ENCODE assay signal across 22 cellular contexts in the genomic region with DNA sequence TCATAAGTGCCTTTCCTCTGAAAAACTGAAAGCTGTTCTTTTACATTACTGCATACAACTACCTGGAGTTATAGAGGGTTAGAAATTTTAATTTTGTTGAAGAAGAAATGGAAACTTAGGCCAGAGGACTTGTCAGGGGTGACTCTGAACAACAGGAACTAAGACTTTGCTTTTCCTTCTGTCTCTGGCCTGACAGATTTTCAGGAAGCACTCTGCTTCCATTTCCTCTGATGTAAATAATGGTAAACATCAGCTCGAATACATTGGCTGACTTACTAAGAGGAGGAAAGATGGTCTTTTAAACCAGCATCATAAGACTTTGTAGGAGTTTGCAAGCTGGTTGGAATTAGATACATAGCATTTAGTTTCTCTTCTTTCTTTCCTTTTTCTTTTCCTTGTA.
"Had no signal": no experiment of that assay in that cellular context is flagged by ENCODE, and none has a peak within 500 bp of the region (broad histone marks: within the 10 kb centered on the region; RNA-seq: fewer than 3 reads in every experiment).

No MANE protein-coding gene starts in this region.

- H3K4me3 ChIP-seq: breast epithelium, coronary artery, sigmoid colon, thyroid gland, upper lobe of right lung had no signal

- H3K27me3 ChIP-seq: breast epithelium, sigmoid colon, thyroid gland, upper lobe of right lung had no signal

- H3K9ac ChIP-seq: parathyroid adenoma had no signal

- H3K9me3 ChIP-seq: breast epithelium, sigmoid colon, thyroid gland, upper lobe of right lung had no signal

- DNase-seq: activated B cell treated with CpG ODN at 0.5 μM for 24 hours; activated CD4-positive, alpha-beta T cell treated with anti-CD3 and anti-CD28 coated beads, Interleukin-2, amount 10 ng/mL, durations not matched to agents 24 days and 14 days; activated CD8-positive, alpha-beta T cell treated with anti-CD3 and anti-CD28 coated beads, Interleukin-2, amount 10 ng/mL, durations not matched to agents 7 days and 5 days; activated naive CD4-positive, alpha-beta T cell; activated T-cell treated with anti-CD3 and anti-CD28 coated beads, Interleukin-2, amount 50 U/mL, for 1 hour; amniotic stem cell; cerebellar nuclear complex; erythroblast; foreskin fibroblast; mammary epithelial cell; nephron progenitor cell; nucleus accumbens; sigmoid colon; stimulated activated CD4-positive, alpha-beta T cell treated with anti-CD3 and anti-CD28 coated beads, Interleukin-4, amount 100 ng/mL, for 4 hours; substantia nigra; SW 1271; T-helper 17 cell; thyroid gland; upper lobe of right lung had no signal

- H3K27ac ChIP-seq: breast epithelium, coronary artery, parathyroid adenoma, sigmoid colon, thyroid gland, upper lobe of right lung had no signal

- ATAC-seq: activated CD8-positive, alpha-beta T cell treated with anti-CD3 and anti-CD28 coated beads, Interleukin-2, amount 10 ng/mL, durations not matched to agents 7 days and 5 days; T-helper 17 cell; upper lobe of right lung had no signal

- H3K4me1 ChIP-seq: breast epithelium, sigmoid colon, thyroid gland, upper lobe of right lung had no signal
